Comparison of ENCODE assay signal across 16 cellular contexts in genomic region chr4:613126-613525, GRCh38. TPM values are rescaled to one million over a fixed set of nuclear protein-coding genes. Genes with fewer than 3 reads are reported as not detected.
DNase-seq lines count a peak whose midpoint lies in the region; ATAC-seq and TF ChIP-seq lines count a peak whose summit lies in the region.
"Had no signal": no experiment of that assay in that cellular context is flagged by ENCODE, and none has a peak within 500 bp of the region (broad histone marks: within the 10 kb centered on the region; RNA-seq: fewer than 3 reads in every experiment).

No MANE protein-coding gene starts in this region.

- H3K4me3 ChIP-seq in BLaER1 (no peak overlapping the region), spleen (no peak overlapping the region)
- H3K4me3 ChIP-seq: A549, HAP-1 had no signal

- H3K4me1 ChIP-seq in BLaER1, result peaks cover 36% of the 10 kb centered on the region
- H3K4me1 ChIP-seq in spleen, result no peaks in the 10 kb centered on the region
- H3K4me1 ChIP-seq: A549, BE2C, HAP-1 had no signal

- no peak overlapping the region for H3K9ac ChIP-seq in BLaER1

- peak overlapping the region; percentile 61; the same call in 1 of the 2 replicates for H3K4me2 ChIP-seq in BLaER1
- H3K4me2 ChIP-seq: A549 had no signal

- H3K27ac Mint-ChIP-seq in CD14-positive monocyte, result no peak overlapping the region
- H3K27ac Mint-ChIP-seq: CD8-positive, alpha-beta memory T cell had no signal

- TF ChIP-seq CTCF in CD14-positive monocyte (IDR thresholded peaks at IDR 0.05) (no peak), spleen (IDR thresholded peaks at IDR 0.05 in 8 of 11, conservative IDR thresholded peaks at IDR 0.05 in 3 of 11) (no peak)

- H3K36me3 ChIP-seq in BLaER1 (no peaks in the 10 kb centered on the region), spleen (no peaks in the 10 kb centered on the region)
- H3K36me3 ChIP-seq: BE2C, HAP-1 had no signal

- H3K9me3 ChIP-seq in BLaER1 (peaks cover 32% of the 10 kb centered on the region), spleen (no peaks in the 10 kb centered on the region)
- H3K9me3 ChIP-seq: A549, BE2C, HAP-1 had no signal

- intact Hi-C loops in CD14-positive monocyte (cut with micrococcal nuclease), result no loop called here
- intact Hi-C loops in spleen (cut with DNase I; ENCODE audit: low total_unique reads), result no loop called here

- H3K27ac ChIP-seq in BLaER1 (no peak overlapping the region), spleen (no peak overlapping the region)
- H3K27ac ChIP-seq: A549 had no signal

- 79 to 93% (median 87%) methylated on average over 4 to 9 of the region's 9 CpGs for WGBS in spleen, 5 donors

- H3K36me3 Mint-ChIP-seq in CD14-positive monocyte, result no peaks in the 10 kb centered on the region

- H4K20me1 ChIP-seq in BLaER1, result no peaks in the 10 kb centered on the region

- ATAC-seq in left lobe of liver (no peak), GM21737 (IDR thresholded peaks at IDR 0.05; ENCODE audit: unreplicated experiment) (no peak), GM21423 (IDR thresholded peaks at IDR 0.05; ENCODE audit: unreplicated experiment) (no peak)
- ATAC-seq: A549 had no signal

- no peak overlapping the region for H3K4me3 Mint-ChIP-seq in CD14-positive monocyte
- H3K4me3 Mint-ChIP-seq: CD8-positive, alpha-beta memory T cell had no signal

- DNase-seq in CD14-positive monocyte (ENCODE audit: low spot score) (peak; percentile 38), left lobe of liver (ENCODE audit: low spot score) (peak; percentile 24), spleen (peak; percentile 60)
- no peak for DNase-seq in stimulated activated CD4-positive, alpha-beta T cell treated with anti-CD3 and anti-CD28 coated beads, Interleukin-2, amount 100 ng/mL, for 48 hours
- DNase-seq: BE2C, Caco-2, DND-41, GDM1 had no signal

- no peak for TF ChIP-seq POLR2A in spleen (IDR thresholded peaks at IDR 0.05)

- H3K4me1 Mint-ChIP-seq in CD14-positive monocyte, result no peaks in the 10 kb centered on the region
- H3K4me1 Mint-ChIP-seq: CD8-positive, alpha-beta memory T cell had no signal

- H3K27me3 Mint-ChIP-seq in CD14-positive monocyte (ENCODE audit: low read depth in 3 of 3), result peaks cover 4 to 18% (median 8%) of the 10 kb centered on the region in 3 donors

- H3K27me3 ChIP-seq in BLaER1 (no peaks in the 10 kb centered on the region), spleen (replicated peaks in 1 of 7) (peaks cover 0 to 54% (median 0%) of the 10 kb centered on the region in 7 donors)
- H3K27me3 ChIP-seq: BE2C had no signal

- H3K9me3 Mint-ChIP-seq in CD14-positive monocyte, result peaks cover 0 to 9% (median 7%) of the 10 kb centered on the region in 7 donors
- H3K9me3 Mint-ChIP-seq: CD8-positive, alpha-beta memory T cell had no signal

RNA-seq across cellular contexts. Expression of gene PDE6B, which starts 12.2 kb away (rescaled TPM):
- polyA plus RNA-seq in CD14-positive monocyte, result 1 to 10 TPM; 3.7 to 6.3 TPM
- 0.83 TPM for total RNA-seq in left lobe of liver
- total RNA-seq in spleen, result 10 to 100 TPM in 6 of 7 donors, 1 to 10 TPM in 1; 10.0 to 19.8 (median 15.8) TPM
- 1 to 10 TPM; 4.4 to 7.7 (median 6.1) TPM for polyA plus RNA-seq in spleen
- total RNA-seq: Caco-2 had no signal
- polyA plus RNA-seq: A549 had no signal

RNA-seq across cellular contexts. Expression of gene TMEM271, which starts 37.0 kb away (rescaled TPM):
- polyA plus RNA-seq in CD14-positive monocyte (not detected), spleen (not detected)
- total RNA-seq in left lobe of liver (not detected), spleen (not detected)
- total RNA-seq: Caco-2; CD8-positive, alpha-beta memory T cell; HT1080 had no signal
- polyA plus RNA-seq: A549; AG04450; CD8-positive, alpha-beta memory T cell had no signal

Comparison
In these comparisons a context has a peak if more than half of its experiments do, and no peak if none do; other contexts are left out.
1. DNase-seq: peak in CD14-positive monocyte (single experiment), left lobe of liver (single experiment) and spleen (single experiment); none in stimulated activated CD4-positive, alpha-beta T cell treated with anti-CD3 and anti-CD28 coated beads, Interleukin-2, amount 100 ng/mL, for 48 hours (0 of 2).